8 cellular contexts compared by ENCODE assay signal in the genomic region with DNA sequence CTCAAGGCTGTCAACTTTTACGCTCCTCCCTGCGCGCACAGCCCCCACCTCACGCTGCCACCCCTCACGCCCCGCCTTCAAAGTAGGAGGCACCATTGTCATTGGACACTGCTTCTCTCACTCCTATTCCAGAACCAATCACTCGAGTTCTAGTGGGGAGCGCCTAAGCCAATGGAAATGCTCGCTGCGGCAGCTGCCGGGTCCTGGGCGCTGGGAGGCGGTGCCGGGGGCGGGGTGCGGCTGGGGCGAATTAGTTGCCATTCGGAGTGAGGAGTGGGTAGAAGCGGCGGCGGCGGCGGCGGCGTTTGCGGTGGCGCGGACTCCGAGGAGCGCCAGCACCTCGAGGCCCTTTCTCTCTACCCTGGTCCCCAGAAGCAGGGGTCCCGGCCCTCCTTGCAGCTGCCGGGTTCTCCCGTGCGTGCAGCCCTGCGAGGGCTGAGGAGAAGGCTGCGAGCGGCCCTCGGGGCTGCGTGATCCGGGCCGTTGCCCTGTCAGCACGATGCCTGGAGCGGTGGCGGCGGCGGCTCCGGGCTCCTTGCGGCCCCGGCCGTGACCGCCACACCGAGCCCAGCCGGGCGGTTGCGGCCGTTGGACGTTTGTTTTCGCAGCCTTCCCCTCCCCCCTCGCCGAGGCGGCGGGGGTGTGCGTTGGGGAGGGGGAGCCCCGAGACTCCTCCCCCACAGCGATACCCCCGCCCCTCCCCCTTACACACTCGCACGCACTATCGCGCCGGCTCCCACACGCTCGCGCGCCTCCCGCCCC. TPM values are rescaled to one million over a fixed set of nuclear protein-coding genes. Genes with fewer than 3 reads are reported as not detected.
DNase-seq lines count a peak whose midpoint lies in the region; ATAC-seq and TF ChIP-seq lines count a peak whose summit lies in the region.

Gene GLCCI1 (plus strand): TSS at position 253 of the 762 bp plus-strand sequence. CDS start 555 bp downstream, outside the sequence.

- peak within 1 kb of the TSS; percentile 98 for H2AFZ ChIP-seq in osteoblast (ENCODE audit: low read length)

- CTCF ChIA-PET in GM10248 (lab: Yijun Ruan, JAX): interaction anchor here (2.4 to 3.8 kb wide), 3 partner anchors 16 to 30 kb away, joined by 9 to 13 read pairs (median 13); no protein-coding TSS in a partner anchor

- DNase-seq in GM10248 (ENCODE audit: extremely low spot score): peak; percentile 94
- peak; percentile 98 for DNase-seq in NCI-H1105 (lab: John Stamatoyannopoulos, UW)
- peak; percentile 99 for DNase-seq in SKM-1 treated with dmso at 0.1 percent for 144 hours (lab: John Stamatoyannopoulos, UW; ENCODE audit: unreplicated experiment)
- peak; percentile 97 for DNase-seq in glutamatergic neuron
- DNase-seq in osteoblast (ENCODE audit: insufficient read length, low spot score, missing footprints): peak; percentile 100
- peak; percentile 90 for DNase-seq in thoracic aorta (ENCODE audit: low spot score)

- H3K27ac ChIP-seq in osteoblast (ENCODE audit: low read depth, low read length) (peak within 1 kb of the TSS; percentile 60), thoracic aorta (peak within 1 kb of the TSS; percentile 89)

- no peaks in the 10 kb centered on the region for H3K36me3 Mint-ChIP-seq in activated naive CD8-positive, alpha-beta T cell
- no peaks in the 10 kb centered on the region for H3K36me3 Mint-ChIP-seq in glutamatergic neuron (ENCODE audit: unreplicated experiment)

- H3K9me3 ChIP-seq in osteoblast (ENCODE audit: low read depth, low read length) (no peaks in the 10 kb centered on the region), thoracic aorta (no peaks in the 10 kb centered on the region)

- H3K4me2 ChIP-seq in osteoblast (ENCODE audit: insufficient read depth, low read length): peak within 1 kb of the TSS; percentile 97

- H3K36me3 ChIP-seq in osteoblast (ENCODE audit: insufficient read depth, low read length) (no peaks in the 10 kb centered on the region), thoracic aorta (no peaks in the 10 kb centered on the region)

- ATAC-seq in HG02623 (IDR thresholded peaks at IDR 0.05; ENCODE audit: unreplicated experiment) (peak; percentile 71), thoracic aorta (ENCODE audit: insufficient number of reproducible peaks, low FRiP score, low read depth) (peak; percentile 100)

- H3K4me3 ChIP-seq in osteoblast (ENCODE audit: insufficient read depth, low read length) (peak within 1 kb of the TSS; percentile 88), thoracic aorta (peak within 1 kb of the TSS; percentile 85)

- peak within 1 kb of the TSS; percentile 97 for H3K27ac Mint-ChIP-seq in activated naive CD8-positive, alpha-beta T cell
- no peak within 1 kb of the TSS for H3K27ac Mint-ChIP-seq in glutamatergic neuron (ENCODE audit: unreplicated experiment)

- H3K9me3 Mint-ChIP-seq in activated naive CD8-positive, alpha-beta T cell (ENCODE audit: low read depth): no peaks in the 10 kb centered on the region
- peaks cover 4% of the 10 kb centered on the region for H3K9me3 Mint-ChIP-seq in glutamatergic neuron (ENCODE audit: unreplicated experiment)

- peaks cover 13% of the 10 kb centered on the region for H4K20me1 ChIP-seq in osteoblast (ENCODE audit: insufficient read depth, low read length)

- TF ChIP-seq CTCF in GM10248 (IDR thresholded peaks at IDR 0.05; ENCODE audit: control extremely low read depth, extremely low read depth, low read depth, missing control alignments): no peak
- no peak for TF ChIP-seq CTCF in glutamatergic neuron (IDR thresholded peaks at IDR 0.05; ENCODE audit: partially characterized antibody, unreplicated experiment)
- TF ChIP-seq CTCF in osteoblast (IDR thresholded peaks at IDR 0.05; ENCODE audit: extremely low read depth, low read depth, low read length): no peak
- no peak for TF ChIP-seq CTCF in thoracic aorta (IDR thresholded peaks at IDR 0.05)

- H3K4me1 Mint-ChIP-seq in activated naive CD8-positive, alpha-beta T cell (ENCODE audit: low read depth): peaks cover 36% of the 10 kb centered on the region
- peaks cover 2% of the 10 kb centered on the region for H3K4me1 Mint-ChIP-seq in glutamatergic neuron (ENCODE audit: low read depth, unreplicated experiment)

- H3K27me3 Mint-ChIP-seq in activated naive CD8-positive, alpha-beta T cell: no peaks in the 10 kb centered on the region
- peaks cover 3% of the 10 kb centered on the region for H3K27me3 Mint-ChIP-seq in glutamatergic neuron (ENCODE audit: unreplicated experiment)

- H3K4me1 ChIP-seq in osteoblast (ENCODE audit: insufficient read depth, low read length) (peaks cover 16% of the 10 kb centered on the region), thoracic aorta (ENCODE audit: control insufficient read depth in 1 of 2, low read depth in 2 of 2) (peaks cover 10 to 12% of the 10 kb centered on the region in 2 donors)

- peaks cover 38% of the 10 kb centered on the region for H3K79me2 ChIP-seq in osteoblast (ENCODE audit: insufficient read depth, low read length)

- H3K27me3 ChIP-seq in osteoblast (ENCODE audit: insufficient read depth, low read length) (no peaks in the 10 kb centered on the region), thoracic aorta (replicated peaks; ENCODE audit: insufficient read depth) (no peaks in the 10 kb centered on the region)

- POLR2A ChIA-PET in GM10248 (lab: Yijun Ruan, JAX): no interaction called here

- H3K4me3 Mint-ChIP-seq in activated naive CD8-positive, alpha-beta T cell: peak within 1 kb of the TSS; percentile 97
- H3K4me3 Mint-ChIP-seq in glutamatergic neuron (ENCODE audit: unreplicated experiment): peak within 1 kb of the TSS; percentile 100

RNA-seq across cellular contexts. Expression of gene GLCCI1, which starts in this region (rescaled TPM):
- total RNA-seq in glutamatergic neuron (ENCODE audit: unreplicated experiment): 30.7 TPM
- total RNA-seq in osteoblast: 9.1 and 10.1 TPM in 2 replicates
- 10 to 100 TPM in 1 of 2 donors, 1 to 10 TPM in 1; 5.8 to 15.6 TPM for total RNA-seq in thoracic aorta

Comparison
In these comparisons a context has a peak if more than half of its experiments do, and no peak if none do; other contexts are left out.
1. Peak in every context shown above with its lines: DNase-seq, ATAC-seq, H3K4me3 ChIP-seq and H3K27ac ChIP-seq.